17 cellular contexts compared by ENCODE assay signal in genomic region chr12:132282031-132282949, GRCh38. TPM values are rescaled to one million over a fixed set of nuclear protein-coding genes. Genes with fewer than 3 reads are reported as not detected.
DNase-seq lines count a peak whose midpoint lies in the region; ATAC-seq and TF ChIP-seq lines count a peak whose summit lies in the region.
"Had no signal": no experiment of that assay in that cellular context is flagged by ENCODE, and none has a peak within 500 bp of the region (broad histone marks: within the 10 kb centered on the region; RNA-seq: fewer than 3 reads in every experiment).

No MANE protein-coding gene starts in this region.

- POLR2A ChIA-PET in GM10248 (lab: Yijun Ruan, JAX): no interaction called here

- H3K9me3 ChIP-seq in iPS-18a (ENCODE audit: control insufficient read depth, low read depth, low read length) (no peaks in the 10 kb centered on the region), psoas muscle (no peaks in the 10 kb centered on the region)

- H3K9ac ChIP-seq in iPS-18a (ENCODE audit: low read length): no peak overlapping the region

- H3K36me3 ChIP-seq in iPS-18a (ENCODE audit: control insufficient read depth, low read depth, low read length) (no peaks in the 10 kb centered on the region), psoas muscle (ENCODE audit: insufficient read depth in 1 of 2, low read depth in 1 of 2) (no peaks in the 10 kb centered on the region)

- H3K27me3 ChIP-seq in iPS-18a (ENCODE audit: control insufficient read depth, insufficient read depth, low read length) (peaks cover 31% of the 10 kb centered on the region), psoas muscle (ENCODE audit: insufficient read depth in 3 of 3, low read length in 2 of 3) (peaks cover 0 to 90% (median 35%) of the 10 kb centered on the region in 3 donors)

- H3K4me3 ChIP-seq in iPS-18a (ENCODE audit: low read length) (peak overlapping the region; percentile 31), psoas muscle (no peak overlapping the region)

- ATAC-seq in left ventricle myocardium superior: no peak
- no peak for ATAC-seq in psoas muscle
- ATAC-seq in HG03460 (IDR thresholded peaks at IDR 0.05; ENCODE audit: unreplicated experiment): no peak

- H3K4me1 ChIP-seq in iPS-18a (ENCODE audit: control insufficient read depth, low read depth, low read length) (peaks cover 20% of the 10 kb centered on the region), psoas muscle (no peaks in the 10 kb centered on the region)

- DNase-seq in left ventricle myocardium superior (peak; percentile 22), cardiac septum (ENCODE audit: low spot score) (no peak), SW480 (ENCODE audit: low spot score) (peak; percentile 51), psoas muscle (peak; percentile 1 to 28), NCI-H187 treated with DMSO at 0.1 percent for 48 hours (lab: John Stamatoyannopoulos, UW) (no peak), GM10248 (ENCODE audit: extremely low spot score) (no peak)
- DNase-seq: 8988T, HCEC 1CT, MV-4-11, NCI-H1930, NCI-H526 treated with DMSO at 0.1 percent for 48 hours, SIG-M5 had no signal

- WGBS in psoas muscle, 3 donors: 82 to 91% (median 86%) methylated on average over 23 of the region's 23 CpGs

- no peak overlapping the region for H3K27ac ChIP-seq in iPS-18a (ENCODE audit: low read length)
- no peak overlapping the region for H3K27ac ChIP-seq in psoas muscle
- H3K27ac ChIP-seq: HL-60 had no signal

- TF ChIP-seq CTCF in psoas muscle (IDR thresholded peaks at IDR 0.05) (no peak), GM10248 (IDR thresholded peaks at IDR 0.05; ENCODE audit: control extremely low read depth, extremely low read depth, low read depth, missing control alignments) (no peak)

- intact Hi-C loops in left ventricle myocardium superior (cut with micrococcal nuclease): no loop called here
- intact Hi-C loops in cardiac septum (cut with DNase I): no loop called here
- intact Hi-C loops in psoas muscle (cut with DNase I): no loop called here

- CTCF ChIA-PET in GM10248 (lab: Yijun Ruan, JAX): no interaction called here

RNA-seq across cellular contexts. Expression of gene GALNT9, which starts 47.1 kb away (rescaled TPM):
- 1.6 TPM for total RNA-seq in left ventricle myocardium superior
- not detected for total RNA-seq in cardiac septum
- not detected for total RNA-seq in psoas muscle
- polyA plus RNA-seq in psoas muscle: under 1 TPM; 0.01 to 0.21 (median 0.08) TPM
- polyA plus RNA-seq: BJ; CD8-positive, alpha-beta memory T cell had no signal

Comparison
In these comparisons a context has a peak if more than half of its experiments do, and no peak if none do; other contexts are left out.
1. DNase-seq: peak in left ventricle myocardium superior (single experiment), SW480 (single experiment) and psoas muscle (2 of 2); none in cardiac septum (single experiment), NCI-H187 treated with DMSO at 0.1 percent for 48 hours (single experiment) and GM10248 (single experiment).